Comparison of ENCODE assay signal across 21 cellular contexts in genomic region chr12:1926274-1926673, GRCh38. TPM values are rescaled to one million over a fixed set of nuclear protein-coding genes. Genes with fewer than 3 reads are reported as not detected.
DNase-seq lines count a peak whose midpoint lies in the region; ATAC-seq and TF ChIP-seq lines count a peak whose summit lies in the region.
"Had no signal": no experiment of that assay in that cellular context is flagged by ENCODE, and none has a peak within 500 bp of the region (broad histone marks: within the 10 kb centered on the region; RNA-seq: fewer than 3 reads in every experiment).

No MANE protein-coding gene starts in this region.

- H2AK5ac ChIP-seq in mesenchymal stem cell (ENCODE audit: low read length, severe bottlenecking) = no peak overlapping the region

- in situ Hi-C loops in gastrocnemius medialis (cut with MboI; ENCODE audit: low sequenced_read_pairs in 4 of 4) = no loop called here

- H3K4me1 Mint-ChIP-seq in activated CD8-positive, alpha-beta T cell treated with anti-CD3 and anti-CD28 coated beads, Interleukin-2, amount 10 ng/mL, durations not matched to agents 7 days and 5 days (ENCODE audit: low read depth) = peaks cover 29% of the 10 kb centered on the region
- peaks cover 15% of the 10 kb centered on the region for H3K4me1 Mint-ChIP-seq in activated CD8-positive, alpha-beta T cell treated with anti-CD3 and anti-CD28 coated beads for 36 hours (ENCODE audit: low read depth)
- H3K4me1 Mint-ChIP-seq in activated T-helper 1 cell treated with anti-CD3 and anti-CD28 coated beads, Interleukin-12 subunit alpha, Interleukin-12 subunit beta, Interleukin-2, Interleukin-4 antibody, amounts not matched to agents 30 ng/mL and 10 ng/mL and 1 ng/mL, durations not matched to agents 14 hours and 24 hours and 36 hours (ENCODE audit: low read depth) = peaks cover 9% of the 10 kb centered on the region

- H2BK120ac ChIP-seq in mesenchymal stem cell (ENCODE audit: low read depth, low read length) = no peak overlapping the region

- peak; percentile 14 for DNase-seq in activated CD8-positive, alpha-beta T cell treated with anti-CD3 and anti-CD28 coated beads, Interleukin-2, amount 10 ng/mL, durations not matched to agents 7 days and 5 days
- no peak for DNase-seq in activated CD8-positive, alpha-beta T cell treated with anti-CD3 and anti-CD28 coated beads for 36 hours
- peak in 2 of 3 donors; percentile 7 to 19 for DNase-seq in Peyer's patch
- DNase-seq in Right ventricle myocardium superior = peak; percentile 41
- peak; percentile 31 to 45 for DNase-seq in gastrocnemius medialis
- DNase-seq in mesenchymal stem cell = no peak
- DNase-seq in activated T-helper 1 cell treated with anti-CD3 and anti-CD28 coated beads, Interleukin-12 subunit alpha, Interleukin-12 subunit beta, Interleukin-2, Interleukin-4 antibody, amounts not matched to agents 30 ng/mL and 10 ng/mL and 1 ng/mL, durations not matched to agents 14 hours and 24 hours and 36 hours (ENCODE audit: low spot score) = no peak
- DNase-seq: activated CD4-positive, alpha-beta T cell treated with anti-CD3 and anti-CD28 coated beads for 48 hours; heart right ventricle; NCI-H1436; NCI-H526; OCI-M1; SIG-M5; stimulated activated CD4-positive, alpha-beta T cell treated with anti-CD3 and anti-CD28 coated beads, Interleukin-15, amount 100 ng/mL, for 24 hours had no signal

- H2AFZ ChIP-seq in mesenchymal stem cell (ENCODE audit: low read depth, low read length) = no peak overlapping the region

- H2BK5ac ChIP-seq in mesenchymal stem cell (ENCODE audit: low read depth, low read length, poor library complexity, severe bottlenecking) = no peak overlapping the region

- H3K27ac ChIP-seq in Peyer's patch (no peak overlapping the region), gastrocnemius medialis (no peak overlapping the region), mesenchymal stem cell (ENCODE audit: low read length, poor library complexity, severe bottlenecking) (no peak overlapping the region)
- H3K27ac ChIP-seq: C4-2B, heart right ventricle, lower lobe of right lung, right lobe of liver had no signal

- H3K4me3 Mint-ChIP-seq in activated CD8-positive, alpha-beta T cell treated with anti-CD3 and anti-CD28 coated beads, Interleukin-2, amount 10 ng/mL, durations not matched to agents 7 days and 5 days = no peak overlapping the region
- H3K4me3 Mint-ChIP-seq in activated CD8-positive, alpha-beta T cell treated with anti-CD3 and anti-CD28 coated beads for 36 hours = no peak overlapping the region
- H3K4me3 Mint-ChIP-seq in activated T-helper 1 cell treated with anti-CD3 and anti-CD28 coated beads, Interleukin-12 subunit alpha, Interleukin-12 subunit beta, Interleukin-2, Interleukin-4 antibody, amounts not matched to agents 30 ng/mL and 10 ng/mL and 1 ng/mL, durations not matched to agents 14 hours and 24 hours and 36 hours = no peak overlapping the region

- no peak for ATAC-seq in activated CD8-positive, alpha-beta T cell treated with anti-CD3 and anti-CD28 coated beads, Interleukin-2, amount 10 ng/mL, durations not matched to agents 7 days and 5 days
- ATAC-seq in activated CD8-positive, alpha-beta T cell treated with anti-CD3 and anti-CD28 coated beads for 36 hours = no peak
- ATAC-seq in Right ventricle myocardium superior (ENCODE audit: poor library complexity) = peak; percentile 52
- peak; percentile 74 to 92 for ATAC-seq in gastrocnemius medialis
- ATAC-seq in GM21723 (IDR thresholded peaks at IDR 0.05; ENCODE audit: unreplicated experiment) = no peak
- ATAC-seq: activated naive CD4-positive, alpha-beta T cell treated with anti-CD3 and anti-CD28 coated beads, Interleukin-2, amount 50 U/mL, for 72 hours; HepG2; lower lobe of right lung; right lobe of liver had no signal

- CTCF ChIA-PET in activated CD8-positive, alpha-beta T cell treated with anti-CD3 and anti-CD28 coated beads, Interleukin-2, amount 10 ng/mL, durations not matched to agents 7 days and 5 days (lab: Charles Lee) = interaction anchor here (1.4 kb wide), 1 partner anchor 14 kb away, joined by 8 read pairs; no protein-coding TSS in a partner anchor
- CTCF ChIA-PET in activated CD8-positive, alpha-beta T cell treated with anti-CD3 and anti-CD28 coated beads for 36 hours (lab: Charles Lee) = interaction anchor here (1.0 to 2.6 kb wide), 2 partner anchors 10 to 14 kb away, joined by 3 to 11 read pairs; no protein-coding TSS in a partner anchor

- peaks cover 0 to 13% (median 0%) of the 10 kb centered on the region in 4 donors for H3K4me1 ChIP-seq in Peyer's patch
- peaks cover 16 to 19% of the 10 kb centered on the region in 2 donors for H3K4me1 ChIP-seq in gastrocnemius medialis
- no peaks in the 10 kb centered on the region for H3K4me1 ChIP-seq in mesenchymal stem cell (ENCODE audit: control insufficient read depth, insufficient read depth, low read depth, low read length)
- H3K4me1 ChIP-seq: lower lobe of right lung, right lobe of liver had no signal

- no peak overlapping the region for H3K27ac Mint-ChIP-seq in activated CD8-positive, alpha-beta T cell treated with anti-CD3 and anti-CD28 coated beads, Interleukin-2, amount 10 ng/mL, durations not matched to agents 7 days and 5 days
- no peak overlapping the region for H3K27ac Mint-ChIP-seq in activated CD8-positive, alpha-beta T cell treated with anti-CD3 and anti-CD28 coated beads for 36 hours
- no peak overlapping the region for H3K27ac Mint-ChIP-seq in activated T-helper 1 cell treated with anti-CD3 and anti-CD28 coated beads, Interleukin-12 subunit alpha, Interleukin-12 subunit beta, Interleukin-2, Interleukin-4 antibody, amounts not matched to agents 30 ng/mL and 10 ng/mL and 1 ng/mL, durations not matched to agents 14 hours and 24 hours and 36 hours
- H3K27ac Mint-ChIP-seq: activated naive CD4-positive, alpha-beta T cell treated with anti-CD3 and anti-CD28 coated beads, Interleukin-2, amount 50 U/mL, for 72 hours had no signal

- no peaks in the 10 kb centered on the region for H3K79me1 ChIP-seq in mesenchymal stem cell (replicated peaks; ENCODE audit: low read length, poor library complexity, severe bottlenecking)

- no peak overlapping the region for H2BK15ac ChIP-seq in mesenchymal stem cell (ENCODE audit: low read depth, poor library complexity, severe bottlenecking)

- H3K9ac ChIP-seq in mesenchymal stem cell (ENCODE audit: low read length) = no peak overlapping the region

- no peaks in the 10 kb centered on the region for H3K9me3 Mint-ChIP-seq in activated CD8-positive, alpha-beta T cell treated with anti-CD3 and anti-CD28 coated beads, Interleukin-2, amount 10 ng/mL, durations not matched to agents 7 days and 5 days (ENCODE audit: insufficient read depth)
- H3K9me3 Mint-ChIP-seq in activated CD8-positive, alpha-beta T cell treated with anti-CD3 and anti-CD28 coated beads for 36 hours = no peaks in the 10 kb centered on the region
- H3K9me3 Mint-ChIP-seq in activated T-helper 1 cell treated with anti-CD3 and anti-CD28 coated beads, Interleukin-12 subunit alpha, Interleukin-12 subunit beta, Interleukin-2, Interleukin-4 antibody, amounts not matched to agents 30 ng/mL and 10 ng/mL and 1 ng/mL, durations not matched to agents 14 hours and 24 hours and 36 hours = no peaks in the 10 kb centered on the region
- H3K9me3 Mint-ChIP-seq: activated naive CD4-positive, alpha-beta T cell treated with anti-CD3 and anti-CD28 coated beads, Interleukin-2, amount 50 U/mL, for 72 hours had no signal

- H2BK12ac ChIP-seq in mesenchymal stem cell (ENCODE audit: low read length in 2 of 2) = no peak overlapping the region

- no peak for TF ChIP-seq CTCF in activated CD8-positive, alpha-beta T cell treated with anti-CD3 and anti-CD28 coated beads for 36 hours (IDR thresholded peaks at IDR 0.05)
- TF ChIP-seq CTCF in Peyer's patch (IDR thresholded peaks at IDR 0.05) (no peak), gastrocnemius medialis (IDR thresholded peaks at IDR 0.05 in 4 of 5, conservative IDR thresholded peaks at IDR 0.05 in 1 of 5) (no peak)

- H3K36me3 Mint-ChIP-seq in activated CD8-positive, alpha-beta T cell treated with anti-CD3 and anti-CD28 coated beads, Interleukin-2, amount 10 ng/mL, durations not matched to agents 7 days and 5 days (ENCODE audit: low read depth) = no peaks in the 10 kb centered on the region
- H3K36me3 Mint-ChIP-seq in activated CD8-positive, alpha-beta T cell treated with anti-CD3 and anti-CD28 coated beads for 36 hours (ENCODE audit: low read depth) = no peaks in the 10 kb centered on the region
- H3K36me3 Mint-ChIP-seq in activated T-helper 1 cell treated with anti-CD3 and anti-CD28 coated beads, Interleukin-12 subunit alpha, Interleukin-12 subunit beta, Interleukin-2, Interleukin-4 antibody, amounts not matched to agents 30 ng/mL and 10 ng/mL and 1 ng/mL, durations not matched to agents 14 hours and 24 hours and 36 hours (ENCODE audit: low read depth) = no peaks in the 10 kb centered on the region
- H3K36me3 Mint-ChIP-seq: activated naive CD4-positive, alpha-beta T cell treated with anti-CD3 and anti-CD28 coated beads, Interleukin-2, amount 50 U/mL, for 72 hours had no signal

- H3K9me3 ChIP-seq in Peyer's patch (no peaks in the 10 kb centered on the region), gastrocnemius medialis (no peaks in the 10 kb centered on the region), mesenchymal stem cell (ENCODE audit: control insufficient read depth, low read length) (no peaks in the 10 kb centered on the region)
- H3K9me3 ChIP-seq: heart right ventricle, lower lobe of right lung, right lobe of liver had no signal

- intact Hi-C loops in activated CD8-positive, alpha-beta T cell treated with anti-CD3 and anti-CD28 coated beads for 36 hours (cut with micrococcal nuclease) = no loop called here
- intact Hi-C loops in Right ventricle myocardium superior (cut with DNase I) (no loop called here), gastrocnemius medialis (cut with DNase I; ENCODE audit: low total_unique reads) (no loop called here)
- intact Hi-C loops in activated T-helper 1 cell treated with anti-CD3 and anti-CD28 coated beads, Interleukin-12 subunit alpha, Interleukin-12 subunit beta, Interleukin-2, Interleukin-4 antibody, amounts not matched to agents 30 ng/mL and 10 ng/mL and 1 ng/mL, durations not matched to agents 14 hours and 24 hours and 36 hours (cut with micrococcal nuclease) = no loop called here

- 94% methylated on average over 6 of the region's 6 CpGs for WGBS in mesenchymal stem cell

- no peaks in the 10 kb centered on the region for H3K36me3 ChIP-seq in Peyer's patch
- H3K36me3 ChIP-seq in gastrocnemius medialis = no peaks in the 10 kb centered on the region
- H3K36me3 ChIP-seq in mesenchymal stem cell (ENCODE audit: control insufficient read depth in 1 of 2, insufficient read depth in 2 of 2, low read depth in 1 of 2, low read length in 2 of 2) = no peaks in the 10 kb centered on the region
- H3K36me3 ChIP-seq: heart right ventricle, lower lobe of right lung, right lobe of liver had no signal

- H3K18ac ChIP-seq in mesenchymal stem cell (ENCODE audit: low read depth in 1 of 2, low read length in 2 of 2) = no peak overlapping the region

- no peak overlapping the region for H3K23ac ChIP-seq in mesenchymal stem cell (ENCODE audit: low read length in 2 of 2)

- peaks cover 2% of the 10 kb centered on the region for H3K27me3 Mint-ChIP-seq in activated CD8-positive, alpha-beta T cell treated with anti-CD3 and anti-CD28 coated beads, Interleukin-2, amount 10 ng/mL, durations not matched to agents 7 days and 5 days (ENCODE audit: low read depth)
- peaks cover 3% of the 10 kb centered on the region for H3K27me3 Mint-ChIP-seq in activated CD8-positive, alpha-beta T cell treated with anti-CD3 and anti-CD28 coated beads for 36 hours
- H3K27me3 Mint-ChIP-seq in activated T-helper 1 cell treated with anti-CD3 and anti-CD28 coated beads, Interleukin-12 subunit alpha, Interleukin-12 subunit beta, Interleukin-2, Interleukin-4 antibody, amounts not matched to agents 30 ng/mL and 10 ng/mL and 1 ng/mL, durations not matched to agents 14 hours and 24 hours and 36 hours (ENCODE audit: insufficient read depth) = peaks cover 4% of the 10 kb centered on the region

- no peak overlapping the region for H4K91ac ChIP-seq in mesenchymal stem cell (ENCODE audit: low read length)

- TF ChIP-seq POLR2A in Peyer's patch (IDR thresholded peaks at IDR 0.05) (no peak), gastrocnemius medialis (IDR thresholded peaks at IDR 0.05) (no peak)

- H3K4me3 ChIP-seq in Peyer's patch (no peak overlapping the region), gastrocnemius medialis (no peak overlapping the region), mesenchymal stem cell (ENCODE audit: insufficient read depth in 1 of 2, low read depth in 1 of 2, low read length in 2 of 2) (no peak overlapping the region)
- H3K4me3 ChIP-seq: heart right ventricle, lower lobe of right lung, right lobe of liver had no signal

- H3K27me3 ChIP-seq in Peyer's patch = no peaks in the 10 kb centered on the region
- H3K27me3 ChIP-seq in gastrocnemius medialis = no peaks in the 10 kb centered on the region
- H3K27me3 ChIP-seq in mesenchymal stem cell (ENCODE audit: control insufficient read depth in 1 of 2, insufficient read depth in 1 of 2, low read length in 2 of 2) = peaks cover 59 to 78% of the 10 kb centered on the region in 2 experiments
- H3K27me3 ChIP-seq: right lobe of liver had no signal

- no peak overlapping the region for H3K4ac ChIP-seq in mesenchymal stem cell (ENCODE audit: low read depth in 1 of 2, low read length in 2 of 2)

- H4K8ac ChIP-seq in mesenchymal stem cell (ENCODE audit: low read length) = no peak overlapping the region

- no peak overlapping the region for H3K4me2 ChIP-seq in mesenchymal stem cell (ENCODE audit: low read length, poor library complexity, severe bottlenecking)

- POLR2A ChIA-PET in activated CD8-positive, alpha-beta T cell treated with anti-CD3 and anti-CD28 coated beads, Interleukin-2, amount 10 ng/mL, durations not matched to agents 7 days and 5 days (lab: Charles Lee) = no interaction called here
- POLR2A ChIA-PET in activated CD8-positive, alpha-beta T cell treated with anti-CD3 and anti-CD28 coated beads for 36 hours (lab: Charles Lee) = no interaction called here

- H3K14ac ChIP-seq in mesenchymal stem cell (ENCODE audit: low read length in 2 of 2) = no peak overlapping the region

RNA-seq across cellular contexts. Expression of gene CACNA2D4, which starts 7.8 kb away (rescaled TPM):
- 1 to 10 TPM; 6.8 to 7.0 TPM for total RNA-seq in activated CD8-positive, alpha-beta T cell treated with anti-CD3 and anti-CD28 coated beads, Interleukin-2, amount 10 ng/mL, durations not matched to agents 7 days and 5 days
- total RNA-seq in activated CD8-positive, alpha-beta T cell treated with anti-CD3 and anti-CD28 coated beads for 36 hours = 1 to 10 TPM; 4.2 to 4.3 TPM
- total RNA-seq in Peyer's patch = 10 to 100 TPM in 2 of 4 donors, 1 to 10 TPM in 2; 9.5 to 19.3 (median 12.3) TPM
- 1.0 TPM for total RNA-seq in Right ventricle myocardium superior
- total RNA-seq in gastrocnemius medialis = 1 to 10 TPM in 2 of 4 donors, under 1 TPM in 2; 0.25 to 3.1 (median 0.68) TPM
- 11.9 TPM for polyA plus RNA-seq in mesenchymal stem cell (2013, experiment 1 of 2)
- 11.4 TPM for polyA plus RNA-seq in mesenchymal stem cell (2013, experiment 2 of 2)
- 6.1 and 6.3 TPM in 2 replicates for total RNA-seq in activated T-helper 1 cell treated with anti-CD3 and anti-CD28 coated beads, Interleukin-12 subunit alpha, Interleukin-12 subunit beta, Interleukin-2, Interleukin-4 antibody, amounts not matched to agents 30 ng/mL and 10 ng/mL and 1 ng/mL, durations not matched to agents 14 hours and 24 hours and 36 hours
- total RNA-seq: temporal lobe had no signal

Comparison
In these comparisons a context has a peak if more than half of its experiments do, and no peak if none do; other contexts are left out.
1. DNase-seq: peak in activated CD8-positive, alpha-beta T cell treated with anti-CD3 and anti-CD28 coated beads, Interleukin-2, amount 10 ng/mL, durations not matched to agents 7 days and 5 days (single experiment), Peyer's patch (2 of 3), Right ventricle myocardium superior (single experiment) and gastrocnemius medialis (2 of 2); none in activated CD8-positive, alpha-beta T cell treated with anti-CD3 and anti-CD28 coated beads for 36 hours (single experiment), mesenchymal stem cell (single experiment) and activated T-helper 1 cell treated with anti-CD3 and anti-CD28 coated beads, Interleukin-12 subunit alpha, Interleukin-12 subunit beta, Interleukin-2, Interleukin-4 antibody, amounts not matched to agents 30 ng/mL and 10 ng/mL and 1 ng/mL, durations not matched to agents 14 hours and 24 hours and 36 hours (single experiment).
2. ATAC-seq: peak in Right ventricle myocardium superior (single experiment) and gastrocnemius medialis (2 of 2); none in activated CD8-positive, alpha-beta T cell treated with anti-CD3 and anti-CD28 coated beads, Interleukin-2, amount 10 ng/mL, durations not matched to agents 7 days and 5 days (single experiment), activated CD8-positive, alpha-beta T cell treated with anti-CD3 and anti-CD28 coated beads for 36 hours (single experiment) and GM21723 (single experiment).